Comparison of ENCODE assay signal across 16 cellular contexts in the genomic region with DNA sequence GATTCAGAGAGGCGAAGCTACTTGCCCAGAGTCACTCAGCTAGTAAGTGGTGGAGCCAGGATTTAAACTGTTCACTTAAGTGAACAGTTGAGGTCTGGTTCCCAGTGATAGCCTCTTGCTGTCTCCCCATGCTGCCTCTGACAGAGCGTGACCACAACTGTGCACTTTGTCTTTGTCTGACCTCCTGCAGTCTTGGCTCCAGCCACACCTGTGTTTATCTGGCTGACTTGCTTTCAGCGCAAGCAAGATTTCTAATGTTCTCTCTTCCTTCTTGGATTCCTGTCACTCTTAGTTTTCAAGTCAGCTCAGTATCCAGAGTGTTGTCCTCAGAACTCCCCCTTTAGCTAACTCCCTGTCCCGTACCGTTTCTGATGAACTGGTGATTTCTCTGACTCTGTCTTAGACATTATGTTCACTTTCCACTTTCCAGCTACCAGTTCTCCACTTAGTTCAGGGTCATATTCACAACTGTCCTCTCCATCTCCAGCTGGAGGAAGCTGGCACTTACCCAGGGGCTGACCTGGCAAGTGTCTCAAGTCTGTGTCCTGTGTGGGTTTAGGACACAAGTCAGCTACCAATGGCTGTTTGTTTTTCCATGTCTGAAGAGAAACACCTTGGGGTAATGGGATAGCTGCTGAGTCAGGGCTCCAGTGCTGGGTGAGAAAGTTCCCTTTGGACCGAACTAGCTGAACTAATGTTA.
A peak's percentile ranks its signal among the peaks of the same experiment; 100 is the strongest.
DNase-seq lines count a peak whose midpoint lies in the region; ATAC-seq, FAIRE-seq and TF ChIP-seq lines count a peak whose summit lies in the region.
"Had no signal": no experiment of that assay in that cellular context is flagged by ENCODE, and none has a peak within 500 bp of the region (broad histone marks: within the 10 kb centered on the region; RNA-seq: fewer than 3 reads in every experiment).

No MANE protein-coding gene starts in this region.

- intact Hi-C loops in Calu3 (cut with micrococcal nuclease; ENCODE audit: unreplicated experiment) = no loop called here
- intact Hi-C loops in body of pancreas (cut with DNase I) = no loop called here

- H3K4me2 ChIP-seq in MM.1S (ENCODE audit: low read depth, low read length) (no peak overlapping the region), smooth muscle cell (no peak overlapping the region)

- H3K4me3 Mint-ChIP-seq in Calu3 (ENCODE audit: low read depth, unreplicated experiment) = peak overlapping the region; percentile 9
- H3K4me3 Mint-ChIP-seq: nephron progenitor cell; T-helper 1 cell treated with Interleukin-12 subunit alpha and Interleukin-12 subunit beta and Interleukin-4 antibody, amounts not matched to agents 30 μg/mL and 1 μg/mL, for 36 hours had no signal

- TF ChIP-seq POLR2A in body of pancreas (IDR thresholded peaks at IDR 0.05) (no peak), H54 (IDR thresholded peaks at IDR 0.05; ENCODE audit: low read depth, low read length) (no peak)

- peak overlapping the region; percentile 30 for H3K27ac Mint-ChIP-seq in Calu3 (ENCODE audit: unreplicated experiment)
- H3K27ac Mint-ChIP-seq: nephron progenitor cell; T-helper 1 cell treated with Interleukin-12 subunit alpha and Interleukin-12 subunit beta and Interleukin-4 antibody, amounts not matched to agents 30 μg/mL and 1 μg/mL, for 36 hours had no signal

- CTCF ChIA-PET in Calu3 (lab: Charles Lee) = interaction anchor here (1.2 to 2.6 kb wide), 2 partner anchors 15 to 190 kb away, joined by 4 to 7 read pairs; no protein-coding TSS in a partner anchor

- no peaks in the 10 kb centered on the region for H4K20me1 ChIP-seq in MM.1S (ENCODE audit: insufficient read depth, low read length)
- no peaks in the 10 kb centered on the region for H4K20me1 ChIP-seq in smooth muscle cell (ENCODE audit: low read depth)

- DNase-seq in Calu3 = peak; percentile 49
- peak; percentile 68 for DNase-seq in MM.1S
- DNase-seq in body of pancreas = peak; percentile 32 to 65 (median 54)
- DNase-seq in mucosa of gallbladder (ENCODE audit: low spot score) = peak; percentile 71
- DNase-seq in smooth muscle cell (lab: John Stamatoyannopoulos, UW; ENCODE audit: unreplicated experiment) = no peak
- DNase-seq in pons (ENCODE audit: low spot score) = no peak
- no peak for DNase-seq in H54 (ENCODE audit: insufficient read length, low spot score)
- DNase-seq: activated CD4-positive, CD25-positive, alpha-beta regulatory T cell; GM23248; NCI-H1048; NCI-H526 treated with DMSO at 0.1 percent for 48 hours; nephron progenitor cell had no signal

- H3K27me3 ChIP-seq in MM.1S (replicated peaks; ENCODE audit: insufficient read depth, low read length) (no peaks in the 10 kb centered on the region), body of pancreas (no peaks in the 10 kb centered on the region), smooth muscle cell (ENCODE audit: low read depth) (no peaks in the 10 kb centered on the region)

- H2AFZ ChIP-seq in MM.1S (ENCODE audit: low read length) (no peak overlapping the region), smooth muscle cell (ENCODE audit: low read depth) (no peak overlapping the region)
- H2AFZ ChIP-seq: GM23248 had no signal

- no peaks in the 10 kb centered on the region for H3K79me2 ChIP-seq in MM.1S (ENCODE audit: low read length)
- H3K79me2 ChIP-seq in smooth muscle cell (ENCODE audit: low read depth) = no peaks in the 10 kb centered on the region

- H3K27me3 Mint-ChIP-seq in Calu3 (ENCODE audit: unreplicated experiment) = peaks cover 25% of the 10 kb centered on the region

- H3K27ac ChIP-seq in MM.1S (ENCODE audit: low read length) = no peak overlapping the region
- H3K27ac ChIP-seq in body of pancreas = no peak overlapping the region
- no peak overlapping the region for H3K27ac ChIP-seq in smooth muscle cell (ENCODE audit: low read depth)
- H3K27ac ChIP-seq: GM23248 had no signal

- H3F3A ChIP-seq in MM.1S (ENCODE audit: insufficient read depth, low read length) = no peaks in the 10 kb centered on the region
- no peaks in the 10 kb centered on the region for H3F3A ChIP-seq in smooth muscle cell (ENCODE audit: low read depth)

- H3K4me3 ChIP-seq in MM.1S (ENCODE audit: low read length) (no peak overlapping the region), body of pancreas (no peak overlapping the region), smooth muscle cell (no peak overlapping the region)
- H3K4me3 ChIP-seq: GM23248, lung had no signal

- H3K9ac ChIP-seq in MM.1S (ENCODE audit: low read length) = no peak overlapping the region
- no peak overlapping the region for H3K9ac ChIP-seq in smooth muscle cell (ENCODE audit: low read depth)
- H3K9ac ChIP-seq: GM23248 had no signal

- H3K36me3 ChIP-seq in MM.1S (replicated peaks; ENCODE audit: insufficient read depth, low read length) = no peaks in the 10 kb centered on the region
- H3K36me3 ChIP-seq in body of pancreas (replicated peaks in 1 of 2; ENCODE audit: insufficient read depth in 1 of 2, low read depth in 2 of 2) = no peaks in the 10 kb centered on the region
- H3K36me3 ChIP-seq in smooth muscle cell (ENCODE audit: low read depth) = no peaks in the 10 kb centered on the region

- H3K9me3 ChIP-seq in MM.1S (replicated peaks; ENCODE audit: insufficient read depth, low read length) = no peaks in the 10 kb centered on the region
- no peaks in the 10 kb centered on the region for H3K9me3 ChIP-seq in body of pancreas
- H3K9me3 ChIP-seq in smooth muscle cell (replicated peaks; ENCODE audit: low read depth) = no peaks in the 10 kb centered on the region

- no peak for ATAC-seq in body of pancreas
- no peak for ATAC-seq in HG02885 (IDR thresholded peaks at IDR 0.05; ENCODE audit: poor library complexity, unreplicated experiment)

- WGBS in body of pancreas, 2 donors = 40 to 46% methylated on average over 6 of the region's 6 CpGs
- 88% methylated on average over 6 of the region's 6 CpGs for WGBS in smooth muscle cell (ENCODE audit: low lambda C conversion rate)

- FAIRE-seq in H54 (lab: Jason Lieb, UNC) = no peak
- FAIRE-seq: urothelium cell line had no signal

- H3K4me1 ChIP-seq in MM.1S (ENCODE audit: low read length) (peaks cover 5% of the 10 kb centered on the region; the same call in 1 of the 2 replicates), body of pancreas (peaks cover 9% of the 10 kb centered on the region), smooth muscle cell (ENCODE audit: low read depth) (peaks cover 8% of the 10 kb centered on the region)

- H3K9me3 Mint-ChIP-seq in Calu3 (ENCODE audit: low read depth, unreplicated experiment) = no peaks in the 10 kb centered on the region
- H3K9me3 Mint-ChIP-seq: nephron progenitor cell; T-helper 1 cell treated with Interleukin-12 subunit alpha and Interleukin-12 subunit beta and Interleukin-4 antibody, amounts not matched to agents 30 μg/mL and 1 μg/mL, for 36 hours had no signal

- peaks cover 34% of the 10 kb centered on the region for H3K4me1 Mint-ChIP-seq in Calu3 (ENCODE audit: low read depth, unreplicated experiment)

- TF ChIP-seq CTCF in Calu3 (IDR thresholded peaks at IDR 0.05; ENCODE audit: unreplicated experiment) (no peak), MM.1S (IDR thresholded peaks at IDR 0.05; ENCODE audit: low read length) (no peak), body of pancreas (IDR thresholded peaks at IDR 0.05) (no peak), smooth muscle cell (IDR thresholded peaks at IDR 0.05; ENCODE audit: borderline replicate concordance, insufficient read depth, poor library complexity, severe bottlenecking) (no peak)

- no TSS peak for BruUV-seq in Calu3 (replicated peaks; lab: Mats Ljungman, UMichigan)

- H3K9me2 ChIP-seq in MM.1S (replicated peaks; ENCODE audit: insufficient read depth, low read length) = no peaks in the 10 kb centered on the region

- peaks cover 4% of the 10 kb centered on the region for H3K36me3 Mint-ChIP-seq in Calu3 (ENCODE audit: insufficient read depth, unreplicated experiment)

Comparison
In these comparisons a context has a peak if more than half of its experiments do, and no peak if none do; other contexts are left out.
1. DNase-seq: peak in Calu3 (single experiment), MM.1S (single experiment), body of pancreas (4 of 4) and mucosa of gallbladder (single experiment); none in smooth muscle cell (single experiment), pons (single experiment) and H54 (single experiment).